ENCODE assay signal across 25 cellular contexts in genomic region chr2:24588294-24588693, GRCh38.
A peak's percentile ranks its signal among the peaks of the same experiment; 100 is the strongest.
DNase-seq lines count a peak whose midpoint lies in the region; ATAC-seq, FAIRE-seq and TF ChIP-seq lines count a peak whose summit lies in the region.
"Had no signal": no experiment of that assay in that cellular context is flagged by ENCODE, and none has a peak within 500 bp of the region (broad histone marks: within the 10 kb centered on the region; RNA-seq: fewer than 3 reads in every experiment).

No MANE protein-coding gene starts in this region.

- ATAC-seq in activated T-cell treated with anti-CD3 and anti-CD28 coated beads, Interleukin-2, amount 50 U/mL, for 72 hours (replicated peaks in 1 of 2): no peak
- ATAC-seq in K562 (peak; percentile 82), HG03045 (IDR thresholded peaks at IDR 0.05; ENCODE audit: unreplicated experiment) (no peak)
- ATAC-seq: HCT116, Right ventricle myocardium inferior had no signal

- H3K36me3 Mint-ChIP-seq in activated T-cell treated with anti-CD3 and anti-CD28 coated beads, Interleukin-2, amount 50 U/mL, for 72 hours (ENCODE audit: insufficient read depth in 2 of 2): peaks cover 7 to 11% of the 10 kb centered on the region in 2 donors
- H3K36me3 Mint-ChIP-seq in nephron progenitor cell (ENCODE audit: low read depth): peaks cover 23% of the 10 kb centered on the region

- H3K4me1 Mint-ChIP-seq in activated T-cell treated with anti-CD3 and anti-CD28 coated beads, Interleukin-2, amount 50 U/mL, for 72 hours (ENCODE audit: low read depth): peaks cover 48% of the 10 kb centered on the region
- H3K4me1 Mint-ChIP-seq in nephron progenitor cell: peaks cover 8% of the 10 kb centered on the region

- H3K79me1 ChIP-seq in mesendoderm (ENCODE audit: low read length): no peaks in the 10 kb centered on the region

- no TSS peak for BruUV-seq in K562 (replicated peaks; lab: Mats Ljungman, UMichigan)

- H3K9ac ChIP-seq in K562 (ENCODE audit: insufficient read depth in 1 of 2, low read depth in 2 of 2, low read length in 2 of 2) (no peak overlapping the region), mesendoderm (ENCODE audit: low read length) (no peak overlapping the region)

- H4K8ac ChIP-seq in mesendoderm (ENCODE audit: low read depth, low read length): peak overlapping the region; percentile 28

- H3K27ac ChIP-seq in K562 (ENCODE audit: extremely low read depth, low read depth, low read length) (no peak overlapping the region), mesendoderm (ENCODE audit: low read depth, low read length) (no peak overlapping the region)
- H3K27ac ChIP-seq: C4-2B, SJSA1 had no signal

- peaks cover 0 to 1% of the 10 kb centered on the region in 2 donors for H3K9me3 Mint-ChIP-seq in activated T-cell treated with anti-CD3 and anti-CD28 coated beads, Interleukin-2, amount 50 U/mL, for 72 hours
- peaks cover 1% of the 10 kb centered on the region for H3K9me3 Mint-ChIP-seq in nephron progenitor cell
- H3K9me3 Mint-ChIP-seq: CD8-positive, alpha-beta memory T cell; IgD-negative memory B cell had no signal

- H3K4me3 Mint-ChIP-seq in activated T-cell treated with anti-CD3 and anti-CD28 coated beads, Interleukin-2, amount 50 U/mL, for 72 hours: peak overlapping the region; percentile 7 to 13
- H3K4me3 Mint-ChIP-seq in nephron progenitor cell: no peak overlapping the region
- H3K4me3 Mint-ChIP-seq: IgD-negative memory B cell had no signal

- TF ChIP-seq CTCF in K562 (IDR thresholded peaks at IDR 0.05 in 2 of 3, conservative IDR thresholded peaks at IDR 0.05 in 1 of 3; ENCODE audit: insufficient read depth in 2 of 3, low read depth in 1 of 3, low read length in 3 of 3) (no peak), nephron progenitor cell (IDR thresholded peaks at IDR 0.05) (no peak)

- WGBS in K562 (ENCODE audit: insufficient coverage, low coverage, missing lambda C conversion rate): 2% methylated on average over 5 of the region's 5 CpGs
- WGBS in mesendoderm (ENCODE audit: extremely low coverage, insufficient coverage, low lambda C conversion rate): no CpG with 5 or more reads among the region's 5 CpGs

- H3K9me1 ChIP-seq in K562 (ENCODE audit: control insufficient read depth, insufficient read depth, low read length): no peaks in the 10 kb centered on the region

- CTCF ChIA-PET in K562 (lab: Yijun Ruan, JAX; ENCODE audit: low intra/inter-chr PET ratio): interaction anchor here (0.7 kb wide), 1 partner anchor 26 kb away, joined by 3 read pairs; no protein-coding TSS in a partner anchor

- H2BK5ac ChIP-seq in mesendoderm (ENCODE audit: low read length): no peak overlapping the region

- no peak overlapping the region for H3K4me3 ChIP-seq in K562
- no peak overlapping the region for H3K4me3 ChIP-seq in mesendoderm (ENCODE audit: low read length)
- H3K4me3 ChIP-seq: SJSA1 had no signal

- no peak overlapping the region for H3K4ac ChIP-seq in mesendoderm (ENCODE audit: low read depth, low read length)

- no peak; the same call in 1 of the 2 replicates for TF ChIP-seq EP300 in K562 (IDR thresholded peaks at IDR 0.05; ENCODE audit: low read length)

- no peak overlapping the region for H2BK120ac ChIP-seq in mesendoderm (ENCODE audit: low read depth, low read length)

- no peak overlapping the region for H2BK15ac ChIP-seq in mesendoderm (replicated peaks; ENCODE audit: low read depth)

- no peak for DNase-seq in activated T-cell treated with anti-CD3 and anti-CD28 coated beads, Interleukin-2, amount 50 U/mL, for 72 hours
- DNase-seq in activated T-cell treated with anti-CD3 and anti-CD28 coated beads for 4 hours (no peak), K562 (ENCODE audit: extremely low read depth in 1 of 4, low spot score in 3 of 4) (peak in 2 of 4 experiments; percentile 30 to 70), mesendoderm (no peak), NCI-H446 treated with DMSO at 0.1 percent for 48 hours (lab: John Stamatoyannopoulos, UW) (no peak), nephron progenitor cell (no peak)
- DNase-seq: CD8-positive, alpha-beta memory T cell; EL; GF-D8; Karpas-422; MV-4-11; NCI-H1105 treated with DMSO at 0.1 percent for 48 hours; NCI-H2029 treated with DMSO at 0.1 percent for 48 hours; NCI-H2171; NCI-H446; NCI-H526 treated with DMSO at 0.1 percent for 48 hours had no signal

- no peak for TF ChIP-seq POLR2A in K562 (conservative IDR thresholded peaks at IDR 0.05)

- H3K23ac ChIP-seq in mesendoderm (ENCODE audit: low read length): no peak overlapping the region

- H3K79me2 ChIP-seq in K562 (ENCODE audit: control insufficient read depth, insufficient read depth, low read length): no peaks in the 10 kb centered on the region
- no peaks in the 10 kb centered on the region for H3K79me2 ChIP-seq in mesendoderm (ENCODE audit: control insufficient read depth, insufficient read depth, low read length)

- no peaks in the 10 kb centered on the region for H3K9me3 ChIP-seq in K562 (replicated peaks; ENCODE audit: control insufficient read depth, insufficient read depth, low read depth, low read length)
- H3K9me3 ChIP-seq: SJSA1 had no signal

- peak; percentile 74 for FAIRE-seq in K562 (lab: Jason Lieb, UNC)
- FAIRE-seq: A204.1, D721Med, H1 had no signal

- H4K5ac ChIP-seq in mesendoderm (ENCODE audit: low read length): no peak overlapping the region

- no peak overlapping the region for H3K56ac ChIP-seq in mesendoderm (ENCODE audit: low read length)

- no peak overlapping the region for H2AK5ac ChIP-seq in mesendoderm (ENCODE audit: low read length)

- no peak overlapping the region for H3K27ac Mint-ChIP-seq in activated T-cell treated with anti-CD3 and anti-CD28 coated beads, Interleukin-2, amount 50 U/mL, for 72 hours
- no peak overlapping the region for H3K27ac Mint-ChIP-seq in nephron progenitor cell

- no peak overlapping the region for H3K18ac ChIP-seq in mesendoderm (ENCODE audit: low read length)

- H4K20me1 ChIP-seq in K562 (replicated peaks; ENCODE audit: control insufficient read depth, insufficient read depth, low read length): no peaks in the 10 kb centered on the region; the same call in 1 of the 2 replicates

- no peak overlapping the region for H3K4me2 ChIP-seq in K562 (ENCODE audit: insufficient read depth, low read length)
- no peak overlapping the region for H3K4me2 ChIP-seq in mesendoderm (ENCODE audit: low read length)

- peaks cover 3 to 4% of the 10 kb centered on the region in 2 experiments; a peak in 2 of 5 replicates for H3K4me1 ChIP-seq in K562 (replicated peaks in 1 of 2; ENCODE audit: control insufficient read depth in 2 of 2, insufficient read depth in 2 of 2, low read length in 2 of 2)
- peaks cover 3% of the 10 kb centered on the region for H3K4me1 ChIP-seq in mesendoderm (ENCODE audit: control insufficient read depth, low read depth, low read length)
- H3K4me1 ChIP-seq: SJSA1 had no signal

- H2AFZ ChIP-seq in K562 (ENCODE audit: low read depth, low read length): no peak overlapping the region

- no peak for TF ChIP-seq RAD21 in K562 (CRISPR knock-in tag; conservative IDR thresholded peaks at IDR 0.05 in 1 of 2, IDR thresholded peaks at IDR 0.05 in 1 of 2)

- POLR2A ChIA-PET in K562 (lab: Yijun Ruan, JAX): no interaction called here

- in situ Hi-C loops in K562 (cut with MboI): no loop called here

- H3K36me3 ChIP-seq in K562 (ENCODE audit: control insufficient read depth, insufficient read depth, low read length) (no peaks in the 10 kb centered on the region; the same call in 2 of the 3 replicates), mesendoderm (ENCODE audit: control insufficient read depth, insufficient read depth, low read length) (no peaks in the 10 kb centered on the region)
- H3K36me3 ChIP-seq: SJSA1 had no signal

- intact Hi-C loops in K562 (cut with micrococcal nuclease): no loop called here

- H3K27me3 ChIP-seq in K562 (ENCODE audit: control insufficient read depth in 2 of 2, insufficient read depth in 2 of 2, low read length in 2 of 2) (no peaks in the 10 kb centered on the region), mesendoderm (ENCODE audit: insufficient read depth, low read length, poor library complexity) (no peaks in the 10 kb centered on the region)
- H3K27me3 ChIP-seq: SJSA1 had no signal

- no peaks in the 10 kb centered on the region for H3K27me3 Mint-ChIP-seq in activated T-cell treated with anti-CD3 and anti-CD28 coated beads, Interleukin-2, amount 50 U/mL, for 72 hours (ENCODE audit: low read depth)
- peaks cover 3% of the 10 kb centered on the region for H3K27me3 Mint-ChIP-seq in nephron progenitor cell (ENCODE audit: low read depth, poor library complexity)
- H3K27me3 Mint-ChIP-seq: CD8-positive, alpha-beta memory T cell; IgD-negative memory B cell had no signal

TF ChIP-seq in K562, 482 proteins besides CTCF, POLR2A, EP300 and RAD21 (continues in another document):
- TF ChIP-seq POLR2H (tag; IDR thresholded peaks at IDR 0.05; ENCODE audit: low read depth) (no peak), CHD2 (IDR thresholded peaks at IDR 0.05; ENCODE audit: low read depth, low read length) (no peak)
